Comparison of ENCODE assay signal across 8 cellular contexts in genomic region chr3:119497824-119498187, GRCh38. TPM values are rescaled to one million over a fixed set of nuclear protein-coding genes. Genes with fewer than 3 reads are reported as not detected.
DNase-seq lines count a peak whose midpoint lies in the region; ATAC-seq and TF ChIP-seq lines count a peak whose summit lies in the region.

No MANE protein-coding gene starts in this region.

- H3K9ac ChIP-seq in GM23248 (peak overlapping the region; percentile 98), SK-N-SH (peak overlapping the region; percentile 97)

- H3K4me2 ChIP-seq in GM23248 (ENCODE audit: unreplicated experiment) (peak overlapping the region; percentile 87), SK-N-SH (peak overlapping the region; percentile 94)

- no peaks in the 10 kb centered on the region for H3K27me3 ChIP-seq in CD4-positive, alpha-beta memory T cell (ENCODE audit: insufficient read depth, low read length)
- H3K27me3 ChIP-seq in GM23248 (replicated peaks; ENCODE audit: insufficient read depth), result no peaks in the 10 kb centered on the region
- no peaks in the 10 kb centered on the region for H3K27me3 ChIP-seq in SK-N-SH (ENCODE audit: insufficient read depth)

- peak in 2 of 5 donors; percentile 1 to 8 for DNase-seq in CD4-positive, alpha-beta memory T cell
- peak; percentile 62 for DNase-seq in GM23248
- no peak for DNase-seq in SK-N-SH
- peak; percentile 52 to 61 for DNase-seq in erythroblast (lab: John Stamatoyannopoulos, UW)
- DNase-seq in naive B cell, result no peak
- no peak for DNase-seq in Kasumi-1 (lab: John Stamatoyannopoulos, UW)
- DNase-seq in NCI-H1417 (lab: John Stamatoyannopoulos, UW), result no peak

- H3K9me3 ChIP-seq in CD4-positive, alpha-beta memory T cell (ENCODE audit: control insufficient read depth in 1 of 2, low read length in 2 of 2), result no peaks in the 10 kb centered on the region
- no peaks in the 10 kb centered on the region for H3K9me3 ChIP-seq in GM23248 (ENCODE audit: low read depth)
- no peaks in the 10 kb centered on the region for H3K9me3 ChIP-seq in SK-N-SH

- no peaks in the 10 kb centered on the region for H4K20me1 ChIP-seq in GM23248 (ENCODE audit: insufficient read depth)
- H4K20me1 ChIP-seq in SK-N-SH (ENCODE audit: insufficient read depth), result no peaks in the 10 kb centered on the region

- WGBS in GM23248 (ENCODE audit: low coverage in 1 of 2, low lambda C conversion rate in 2 of 2, missing lambda C conversion rate in 2 of 2), 2 experiments, result 4 to 6% methylated on average over 9 of the region's 9 CpGs
- WGBS in SK-N-SH (ENCODE audit: low lambda C conversion rate), result 1% methylated on average over 9 of the region's 9 CpGs

- H3K27me3 Mint-ChIP-seq in CD4-positive, alpha-beta memory T cell, result no peaks in the 10 kb centered on the region
- H3K27me3 Mint-ChIP-seq in naive B cell, result no peaks in the 10 kb centered on the region

- TF ChIP-seq CTCF in SK-N-SH (IDR thresholded peaks at IDR 0.05), result no peak

- peaks cover 31% of the 10 kb centered on the region for H3K4me1 ChIP-seq in CD4-positive, alpha-beta memory T cell (ENCODE audit: insufficient read depth, low read length)
- H3K4me1 ChIP-seq in GM23248 (ENCODE audit: insufficient read depth) (peaks cover 16% of the 10 kb centered on the region), SK-N-SH (ENCODE audit: control insufficient read depth in 1 of 2, insufficient read depth in 2 of 2, low read depth in 1 of 2, low read length in 1 of 2) (peaks cover 0 to 8% of the 10 kb centered on the region in 2 experiments; a peak in 1 of 4 replicates)

- H3K4me3 Mint-ChIP-seq in CD4-positive, alpha-beta memory T cell, result peak overlapping the region; percentile 98 to 100 (median 99)
- H3K4me3 Mint-ChIP-seq in naive B cell, result peak overlapping the region; percentile 97 to 100 (median 99)

- H3K36me3 Mint-ChIP-seq in CD4-positive, alpha-beta memory T cell, result peaks cover 1 to 20% of the 10 kb centered on the region in 2 donors
- peaks cover 2 to 4% of the 10 kb centered on the region in 2 donors for H3K36me3 Mint-ChIP-seq in naive B cell

- no peaks in the 10 kb centered on the region for H3K36me3 ChIP-seq in CD4-positive, alpha-beta memory T cell (ENCODE audit: insufficient read depth, low read length)
- 0 out of 2 replicates have a peak, but pooled peaks cover 3% of the 10 kb centered on the region for H3K36me3 ChIP-seq in GM23248 (ENCODE audit: low read depth)
- H3K36me3 ChIP-seq in SK-N-SH (replicated peaks in 1 of 2; ENCODE audit: control insufficient read depth in 1 of 2, insufficient read depth in 2 of 2, low read length in 1 of 2), result peaks cover 0 to 7% of the 10 kb centered on the region in 2 experiments

- POLR2A ChIA-PET in CD4-positive, alpha-beta memory T cell (lab: Charles Lee; ENCODE audit: partially characterized antibody), result interaction anchor here (0.7 to 6.2 kb wide), 18 partner anchors 8 to 1098 kb away, joined by 3 to 204 read pairs (median 4); partner anchors contain the start of genes ARHGAP31, COX17, GSK3B and LRRC58
- POLR2A ChIA-PET in SK-N-SH (lab: Yijun Ruan, JAX), result interaction anchor here (0.5 to 3.1 kb wide), 18 partner anchors 9 to 204 kb away, joined by 3 to 21 read pairs (median 4); partner anchors contain the start of genes ADPRH, ARHGAP31, COX17 and POGLUT1

- H3K4me3 ChIP-seq in CD4-positive, alpha-beta memory T cell (ENCODE audit: low read length in 2 of 2), result peak overlapping the region; percentile 82 to 93
- H3K4me3 ChIP-seq in GM23248 (peak overlapping the region; percentile 99), SK-N-SH (ENCODE audit: low read depth in 2 of 2, low read length in 1 of 2) (peak overlapping the region; percentile 77 to 99)

- in situ Hi-C loops in GM23248 (cut with MboI), result no loop called here

- CTCF ChIA-PET in CD4-positive, alpha-beta memory T cell (lab: Charles Lee; ENCODE audit: partially characterized antibody), result interaction anchor here (1.0 to 2.2 kb wide), 3 partner anchors 24 to 203 kb away, joined by 4 to 6 read pairs (median 4); partner anchors contain the start of genes ARHGAP31 and POGLUT1
- CTCF ChIA-PET in SK-N-SH (lab: Yijun Ruan, JAX), result interaction anchor here (0.6 to 1.4 kb wide), 3 partner anchors 182 to 222 kb away, joined by 3 to 7 read pairs (median 3); no protein-coding TSS in a partner anchor

- no peak for TF ChIP-seq RAD21 in SK-N-SH (IDR thresholded peaks at IDR 0.05; ENCODE audit: low read length)

- H2AFZ ChIP-seq in GM23248 (peak overlapping the region; percentile 94), SK-N-SH (ENCODE audit: low read depth) (peak overlapping the region; percentile 96)

- no peak for TF ChIP-seq EP300 in SK-N-SH (IDR thresholded peaks at IDR 0.05; ENCODE audit: borderline replicate concordance in 1 of 2, low read depth in 1 of 2, low read length in 1 of 2)

- intact Hi-C loops in CD4-positive, alpha-beta memory T cell (cut with micrococcal nuclease), result loop anchor here (1.0 kb wide), 5 partner anchors 29 to 596 kb away; partner anchors contain the start of genes B4GALT4, COX17, GSK3B and TMEM39A

- H3K9me2 ChIP-seq in GM23248 (ENCODE audit: insufficient read depth) (no peaks in the 10 kb centered on the region), SK-N-SH (no peaks in the 10 kb centered on the region)

- peak overlapping the region; percentile 92 for H3K27ac ChIP-seq in CD4-positive, alpha-beta memory T cell (ENCODE audit: low read depth, low read length)
- peak overlapping the region; percentile 93 for H3K27ac ChIP-seq in GM23248
- peak overlapping the region; percentile 71 to 93 for H3K27ac ChIP-seq in SK-N-SH (ENCODE audit: low read depth in 2 of 2, low read length in 1 of 2)

- 0 out of 2 replicates have a peak, but pooled peaks cover 3% of the 10 kb centered on the region for H3F3A ChIP-seq in GM23248 (ENCODE audit: insufficient read depth)
- peaks cover 5% of the 10 kb centered on the region for H3F3A ChIP-seq in SK-N-SH (replicated peaks; ENCODE audit: insufficient read depth)

- no peaks in the 10 kb centered on the region for H3K9me3 Mint-ChIP-seq in CD4-positive, alpha-beta memory T cell
- no peaks in the 10 kb centered on the region for H3K9me3 Mint-ChIP-seq in naive B cell

- peak overlapping the region; percentile 99 to 100 (median 100) for H3K27ac Mint-ChIP-seq in CD4-positive, alpha-beta memory T cell
- peak overlapping the region; percentile 97 to 100 (median 98) for H3K27ac Mint-ChIP-seq in naive B cell

- ATAC-seq in naive B cell (ENCODE audit: low read depth in 2 of 2) (no peak), HG03097 (IDR thresholded peaks at IDR 0.05; ENCODE audit: low FRiP score, unreplicated experiment) (no peak)

- peaks cover 40% of the 10 kb centered on the region for H3K79me2 ChIP-seq in GM23248 (ENCODE audit: insufficient read depth)
- peaks cover 50% of the 10 kb centered on the region for H3K79me2 ChIP-seq in SK-N-SH (ENCODE audit: insufficient read depth)

- peaks cover 13 to 42% (median 33%) of the 10 kb centered on the region in 4 donors for H3K4me1 Mint-ChIP-seq in CD4-positive, alpha-beta memory T cell
- peaks cover 16 to 35% (median 22%) of the 10 kb centered on the region in 3 donors for H3K4me1 Mint-ChIP-seq in naive B cell

- TF ChIP-seq POLR2A in erythroblast (IDR thresholded peaks at IDR 0.05; ENCODE audit: low read length), result no peak

TF ChIP-seq in SK-N-SH, 30 proteins besides CTCF, POLR2A, EP300 and RAD21 (continues in another document):
- no peak for TF ChIP-seq CHD2 (IDR thresholded peaks at IDR 0.05; ENCODE audit: low read length, partially characterized antibody)

RNA-seq across cellular contexts. Expression of gene TIMMDC1, which starts 0.5 kb away (rescaled TPM):
- 10 to 100 TPM; 72.3 to 80.9 TPM for total RNA-seq in CD4-positive, alpha-beta memory T cell
- 10 to 100 TPM; 72.2 to 75.2 TPM for polyA plus RNA-seq in CD4-positive, alpha-beta memory T cell
- total RNA-seq in GM23248 (2014; rRNA removed; shearing (Covaris generic)), result 45.3 and 54.3 TPM in 2 replicates
- polyA plus RNA-seq in GM23248 (2016; fragmentation: Nextera tagmentation; extraction: Ambion mirVana), result 160 and 163 TPM in 2 replicates
- polyA plus RNA-seq in SK-N-SH (2012; rRNA removed), result 128 and 153 TPM in 2 replicates
- 134 and 151 TPM in 2 replicates for polyA plus RNA-seq in SK-N-SH (2012; cell fraction: cytosol; rRNA removed)
- polyA plus RNA-seq in SK-N-SH (2012; cell fraction: nucleus; rRNA removed), result 111 and 126 TPM in 2 replicates
- polyA plus RNA-seq in naive B cell (ENCODE audit: low read depth in 6 of 6), result 10 to 100 TPM; 57.3 to 77.6 (median 64.2) TPM

RNA-seq across cellular contexts. Expression of gene POGLUT1, which starts 29.0 kb away (rescaled TPM):
- total RNA-seq in CD4-positive, alpha-beta memory T cell, result 10 to 100 TPM; 39.5 to 40.2 TPM
- polyA plus RNA-seq in CD4-positive, alpha-beta memory T cell, result 10 to 100 TPM; 37.6 to 51.1 TPM
- 10.9 and 20.8 TPM in 2 replicates for total RNA-seq in GM23248 (2014; rRNA removed; shearing (Covaris generic))
- polyA plus RNA-seq in GM23248 (2016; fragmentation: Nextera tagmentation; extraction: Ambion mirVana) (18.7 and 24.5 TPM in 2 replicates), SK-N-SH (2012; rRNA removed) (12.1 and 21.0 TPM in 2 replicates), naive B cell (ENCODE audit: low read depth in 6 of 6) (10 to 100 TPM; 12.4 to 29.1 (median 22.2) TPM)
- polyA plus RNA-seq in SK-N-SH (2012; cell fraction: cytosol; rRNA removed), result 16.2 and 17.0 TPM in 2 replicates
- 12.6 and 31.8 TPM in 2 replicates for polyA plus RNA-seq in SK-N-SH (2012; cell fraction: nucleus; rRNA removed)

RNA-seq across cellular contexts. Expression of gene TMEM39A, which starts 34.4 kb away (rescaled TPM):
- 10 to 100 TPM; 46.1 to 47.4 TPM for total RNA-seq in CD4-positive, alpha-beta memory T cell
- 10 to 100 TPM in 1 of 2 donors, 1 to 10 TPM in 1; 9.2 to 18.6 TPM for polyA plus RNA-seq in CD4-positive, alpha-beta memory T cell
- total RNA-seq in GM23248 (2014; rRNA removed; shearing (Covaris generic)), result 78.8 and 105 TPM in 2 replicates
- 37.9 and 41.1 TPM in 2 replicates for polyA plus RNA-seq in GM23248 (2016; fragmentation: Nextera tagmentation; extraction: Ambion mirVana)
- polyA plus RNA-seq in SK-N-SH (2012; rRNA removed), result 13.2 and 19.0 TPM in 2 replicates
- 11.8 and 14.5 TPM in 2 replicates for polyA plus RNA-seq in SK-N-SH (2012; cell fraction: cytosol; rRNA removed)
- polyA plus RNA-seq in SK-N-SH (2012; cell fraction: nucleus; rRNA removed), result 45.4 and 64.9 TPM in 2 replicates
- 10 to 100 TPM in 4 of 6 donors, 1 to 10 TPM in 2; 3.5 to 16.1 (median 10.7) TPM for polyA plus RNA-seq in naive B cell (ENCODE audit: low read depth in 6 of 6)

Comparison
In these comparisons a context has a peak if more than half of its experiments do, and no peak if none do; other contexts are left out.
1. DNase-seq: peak in GM23248 (single experiment) and erythroblast (2 of 2); none in SK-N-SH (single experiment), naive B cell (single experiment), Kasumi-1 (0 of 2) and NCI-H1417 (0 of 3).
2. Peak in every context shown above with its lines, with median percentiles within 50 percentile points of each other: H3K27ac ChIP-seq and H3K4me3 ChIP-seq.